In genomic region chr2:157413342-157414035, GRCh38 we compare ENCODE assay signal across 9 cellular contexts. TPM values are rescaled to one million over a fixed set of nuclear protein-coding genes. Genes with fewer than 3 reads are reported as not detected.
DNase-seq lines count a peak whose midpoint lies in the region; ATAC-seq and TF ChIP-seq lines count a peak whose summit lies in the region.
"Had no signal": no experiment of that assay in that cellular context is flagged by ENCODE, and none has a peak within 500 bp of the region (broad histone marks: within the 10 kb centered on the region; RNA-seq: fewer than 3 reads in every experiment).

No MANE protein-coding gene starts in this region.

- WGBS in upper lobe of left lung, 2 donors, result 38 to 64% methylated on average over 4 of the region's 4 CpGs
- 55 to 61% (median 60%) methylated on average over 4 of the region's 4 CpGs for WGBS in adrenal gland, 4 donors

- H3K27ac ChIP-seq in upper lobe of left lung, result peak overlapping the region; percentile 22 to 57 (median 34)
- no peak overlapping the region for H3K27ac ChIP-seq in substantia nigra (ENCODE audit: low read depth, low read length, poor library complexity, severe bottlenecking)
- no peak overlapping the region for H3K27ac ChIP-seq in adrenal gland
- H3K27ac ChIP-seq: epithelial cell of prostate had no signal

- CTCF ChIA-PET in activated naive CD4-positive, alpha-beta T cell treated with anti-CD3 and anti-CD28 coated beads for 36 hours (lab: Charles Lee), result interaction anchor here (1.1 to 4.9 kb wide), 7 partner anchors 9 to 107 kb away, joined by 3 to 43 read pairs (median 4); no protein-coding TSS in a partner anchor

- peaks cover 0 to 7% (median 2%) of the 10 kb centered on the region in 4 donors for H3K4me1 ChIP-seq in upper lobe of left lung
- no peaks in the 10 kb centered on the region for H3K4me1 ChIP-seq in adrenal gland (replicated peaks in 1 of 2)

- TF ChIP-seq CTCF in upper lobe of left lung (IDR thresholded peaks at IDR 0.05) (no peak), adrenal gland (IDR thresholded peaks at IDR 0.05) (no peak)

- H3K36me3 ChIP-seq in upper lobe of left lung (no peaks in the 10 kb centered on the region), adrenal gland (replicated peaks in 1 of 2) (no peaks in the 10 kb centered on the region)

- TF ChIP-seq EP300 in upper lobe of left lung (IDR thresholded peaks at IDR 0.05), result no peak

- H3K9me3 Mint-ChIP-seq in activated naive CD4-positive, alpha-beta T cell treated with anti-CD3 and anti-CD28 coated beads for 36 hours, result no peaks in the 10 kb centered on the region

- no peaks in the 10 kb centered on the region for H3K27me3 ChIP-seq in upper lobe of left lung
- no peaks in the 10 kb centered on the region for H3K27me3 ChIP-seq in adrenal gland

- H3K4me1 Mint-ChIP-seq in activated naive CD4-positive, alpha-beta T cell treated with anti-CD3 and anti-CD28 coated beads for 36 hours (ENCODE audit: low read depth), result peaks cover 90% of the 10 kb centered on the region

- H3K36me3 Mint-ChIP-seq in activated naive CD4-positive, alpha-beta T cell treated with anti-CD3 and anti-CD28 coated beads for 36 hours (ENCODE audit: low read depth), result peaks cover 66% of the 10 kb centered on the region

- H3K4me3 ChIP-seq in upper lobe of left lung (no peak overlapping the region), adrenal gland (no peak overlapping the region)

- DNase-seq in left cardiac atrium, result no peak
- DNase-seq in cardiac septum (ENCODE audit: low spot score), result no peak
- DNase-seq in activated naive CD4-positive, alpha-beta T cell treated with anti-CD3 and anti-CD28 coated beads for 36 hours, result peak; percentile 78
- no peak for DNase-seq in upper lobe of left lung
- DNase-seq in substantia nigra (lab: John Stamatoyannopoulos, UW), result no peak
- no peak for DNase-seq in adrenal gland
- DNase-seq in T1000 (lab: John Stamatoyannopoulos, UW), result no peak

- ATAC-seq in left cardiac atrium, result peak; percentile 40 to 75
- peak; percentile 89 for ATAC-seq in HG03159 (IDR thresholded peaks at IDR 0.05; ENCODE audit: unreplicated experiment)
- peak; percentile 37 to 40 for ATAC-seq in upper lobe of left lung (ENCODE audit: low FRiP score in 2 of 2)

- no peaks in the 10 kb centered on the region for H3K27me3 Mint-ChIP-seq in activated naive CD4-positive, alpha-beta T cell treated with anti-CD3 and anti-CD28 coated beads for 36 hours (ENCODE audit: low read depth)

- H3K9me3 ChIP-seq in upper lobe of left lung (no peaks in the 10 kb centered on the region), adrenal gland (replicated peaks in 1 of 3) (no peaks in the 10 kb centered on the region)

- TF ChIP-seq POLR2A in upper lobe of left lung (IDR thresholded peaks at IDR 0.05), result peak in 1 of 4 donors; percentile 29
- TF ChIP-seq POLR2A in adrenal gland (IDR thresholded peaks at IDR 0.05), result no peak

- peak overlapping the region; percentile 64 for H3K4me3 Mint-ChIP-seq in activated naive CD4-positive, alpha-beta T cell treated with anti-CD3 and anti-CD28 coated beads for 36 hours

- peak overlapping the region; percentile 99 for H3K27ac Mint-ChIP-seq in activated naive CD4-positive, alpha-beta T cell treated with anti-CD3 and anti-CD28 coated beads for 36 hours

- intact Hi-C loops in left cardiac atrium (cut with DNase I), result no loop called here
- intact Hi-C loops in cardiac septum (cut with DNase I), result loop anchor here (10.0 kb wide), 1 partner anchor 71 kb away; no protein-coding TSS in a partner anchor
- intact Hi-C loops in activated naive CD4-positive, alpha-beta T cell treated with anti-CD3 and anti-CD28 coated beads for 36 hours (cut with micrococcal nuclease), result loop anchor here (1.0 to 2.0 kb wide), 10 partner anchors 8 to 485 kb away; partner anchors contain the start of gene CYTIP
- intact Hi-C loops in adrenal gland (cut with DNase I), result no loop called here

RNA-seq across cellular contexts. Expression of gene CYTIP, which starts 30.4 kb away (rescaled TPM):
- total RNA-seq in left cardiac atrium, result 1 to 10 TPM; 4.9 to 5.1 TPM
- 2.5 TPM for total RNA-seq in cardiac septum
- 100 to 1,000 TPM; 599 to 610 TPM for total RNA-seq in activated naive CD4-positive, alpha-beta T cell treated with anti-CD3 and anti-CD28 coated beads for 36 hours
- total RNA-seq in upper lobe of left lung, result 10 to 100 TPM; 23.1 to 47.1 (median 28.5) TPM
- 1 to 10 TPM in 7 of 8 donors, under 1 TPM in 1; 0.72 to 6.7 (median 4.3) TPM for total RNA-seq in adrenal gland
- 1 to 10 TPM in 2 of 3 donors, under 1 TPM in 1; 0.94 to 3.9 (median 2.5) TPM for polyA plus RNA-seq in adrenal gland

Comparison
In these comparisons a context has a peak if more than half of its experiments do, and no peak if none do; other contexts are left out.
1. intact Hi-C loops: an anchor here in cardiac septum (10.0 kb wide) and activated naive CD4-positive, alpha-beta T cell treated with anti-CD3 and anti-CD28 coated beads for 36 hours (1.0 to 2.0 kb wide); none called in left cardiac atrium and adrenal gland.
2. ATAC-seq: peak in every context shown above with its lines; median percentile 89 in HG03159; 58 in left cardiac atrium; 38 in upper lobe of left lung.
3. H3K27ac ChIP-seq: peak in upper lobe of left lung (4 of 4); none in substantia nigra (single experiment) and adrenal gland (0 of 5).
4. RNA of gene CYTIP, which starts 30.4 kb away (total RNA-seq): 599 to 610 TPM in activated naive CD4-positive, alpha-beta T cell treated with anti-CD3 and anti-CD28 coated beads for 36 hours; 23.1 to 47.1 TPM in upper lobe of left lung, 0.72 to 6.7 TPM in adrenal gland, 4.9 to 5.1 TPM in left cardiac atrium and 2.5 TPM in cardiac septum (single experiment); every median in the first group is over 10 times any median in the second.